In genomic region chr4:139454646-139455045, GRCh38 we compare ENCODE assay signal across 8 cellular contexts. TPM values are rescaled to one million over a fixed set of nuclear protein-coding genes. Genes with fewer than 3 reads are reported as not detected.
DNase-seq lines count a peak whose midpoint lies in the region; ATAC-seq and TF ChIP-seq lines count a peak whose summit lies in the region.

No MANE protein-coding gene starts in this region.

- peaks cover 65% of the 10 kb centered on the region for H3K4me1 Mint-ChIP-seq in activated T-cell treated with anti-CD3 and anti-CD28 coated beads, Interleukin-2, amount 50 U/mL, for 24 hours (ENCODE audit: low read depth)

- no peaks in the 10 kb centered on the region for H3K27me3 Mint-ChIP-seq in activated T-cell treated with anti-CD3 and anti-CD28 coated beads, Interleukin-2, amount 50 U/mL, for 24 hours

- DNase-seq in activated T-cell treated with anti-CD3 and anti-CD28 coated beads, Interleukin-2, amount 50 U/mL, for 24 hours, result no peak
- DNase-seq in activated T-cell treated with anti-CD3 and anti-CD28 coated beads for 4 hours (no peak), kidney epithelial cell (ENCODE audit: low read depth) (no peak), thyroid gland (no peak)
- no peak for DNase-seq in activated naive CD4-positive, alpha-beta T cell treated with anti-CD3 and anti-CD28 coated beads, Interleukin-2, amount 50 U/mL, for 72 hours (ENCODE audit: low spot score in 2 of 2)
- no peak for DNase-seq in activated CD8-positive, alpha-beta memory T cell treated with anti-CD3 and anti-CD28 coated beads, Interleukin-2, amount 50 U/mL, for 48 hours

- peak overlapping the region in 2 of 3 donors; percentile 91 to 98 for H3K27ac ChIP-seq in thyroid gland

- peak overlapping the region; percentile 87 for H3K4me3 Mint-ChIP-seq in activated T-cell treated with anti-CD3 and anti-CD28 coated beads, Interleukin-2, amount 50 U/mL, for 24 hours

- ATAC-seq in activated naive CD4-positive, alpha-beta T cell treated with anti-CD3 and anti-CD28 coated beads, Interleukin-2, amount 50 U/mL, for 72 hours, result no peak
- ATAC-seq in HG02588 (IDR thresholded peaks at IDR 0.05; ENCODE audit: unreplicated experiment) (no peak), GM21723 (IDR thresholded peaks at IDR 0.05; ENCODE audit: unreplicated experiment) (no peak)

- no peaks in the 10 kb centered on the region for H3K9me3 ChIP-seq in thyroid gland

- H3K4me3 ChIP-seq in kidney epithelial cell (ENCODE audit: low read depth, low read length), result peak overlapping the region; percentile 67
- peak overlapping the region; percentile 67 to 86 (median 70) for H3K4me3 ChIP-seq in thyroid gland (replicated peaks in 1 of 3)

- H3K27me3 ChIP-seq in kidney epithelial cell (ENCODE audit: control insufficient read depth, insufficient read depth, low read length) (no peaks in the 10 kb centered on the region), thyroid gland (no peaks in the 10 kb centered on the region)

- peak overlapping the region; percentile 91 for H3K27ac Mint-ChIP-seq in activated T-cell treated with anti-CD3 and anti-CD28 coated beads, Interleukin-2, amount 50 U/mL, for 24 hours
- peak overlapping the region; percentile 94 to 95 for H3K27ac Mint-ChIP-seq in activated naive CD4-positive, alpha-beta T cell treated with anti-CD3 and anti-CD28 coated beads, Interleukin-2, amount 50 U/mL, for 72 hours

- H3K36me3 Mint-ChIP-seq in activated T-cell treated with anti-CD3 and anti-CD28 coated beads, Interleukin-2, amount 50 U/mL, for 24 hours (ENCODE audit: low read depth), result peaks cover 26% of the 10 kb centered on the region
- peaks cover 6 to 21% of the 10 kb centered on the region in 2 donors for H3K36me3 Mint-ChIP-seq in activated naive CD4-positive, alpha-beta T cell treated with anti-CD3 and anti-CD28 coated beads, Interleukin-2, amount 50 U/mL, for 72 hours

- WGBS in thyroid gland, 2 donors, result 2 to 5% methylated on average over 8 of the region's 8 CpGs

- H3K9me3 Mint-ChIP-seq in activated T-cell treated with anti-CD3 and anti-CD28 coated beads, Interleukin-2, amount 50 U/mL, for 24 hours, result no peaks in the 10 kb centered on the region
- H3K9me3 Mint-ChIP-seq in activated naive CD4-positive, alpha-beta T cell treated with anti-CD3 and anti-CD28 coated beads, Interleukin-2, amount 50 U/mL, for 72 hours, result no peaks in the 10 kb centered on the region

- H3K36me3 ChIP-seq in kidney epithelial cell (ENCODE audit: control insufficient read depth, insufficient read depth, low read length), result no peaks in the 10 kb centered on the region
- H3K36me3 ChIP-seq in thyroid gland, result no peaks in the 10 kb centered on the region

- peaks cover 35 to 44% of the 10 kb centered on the region in 2 donors for H3K4me1 ChIP-seq in thyroid gland

- TF ChIP-seq POLR2A in thyroid gland (IDR thresholded peaks at IDR 0.05), result no peak

- intact Hi-C loops in thyroid gland (cut with DNase I), result loop anchor here (10.0 kb wide), 1 partner anchor 100 kb away; the partner anchor contains the start of gene SETD7

- no peak for TF ChIP-seq CTCF in kidney epithelial cell (IDR thresholded peaks at IDR 0.05; ENCODE audit: insufficient read depth, low read length, poor library complexity, severe bottlenecking)
- no peak for TF ChIP-seq CTCF in thyroid gland (IDR thresholded peaks at IDR 0.05)

RNA-seq across cellular contexts. Expression of gene RAB33B, which starts 0.7 kb away (rescaled TPM):
- 10 to 100 TPM in 1 of 2 donors, 1 to 10 TPM in 1; 7.5 to 10.1 TPM for total RNA-seq in activated naive CD4-positive, alpha-beta T cell treated with anti-CD3 and anti-CD28 coated beads, Interleukin-2, amount 50 U/mL, for 72 hours
- 9.3 and 9.6 TPM in 2 replicates for total RNA-seq in kidney epithelial cell
- total RNA-seq in thyroid gland, result 10 to 100 TPM in 3 of 4 donors, 1 to 10 TPM in 1; 7.9 to 13.6 (median 12.0) TPM
